In the genomic region with DNA sequence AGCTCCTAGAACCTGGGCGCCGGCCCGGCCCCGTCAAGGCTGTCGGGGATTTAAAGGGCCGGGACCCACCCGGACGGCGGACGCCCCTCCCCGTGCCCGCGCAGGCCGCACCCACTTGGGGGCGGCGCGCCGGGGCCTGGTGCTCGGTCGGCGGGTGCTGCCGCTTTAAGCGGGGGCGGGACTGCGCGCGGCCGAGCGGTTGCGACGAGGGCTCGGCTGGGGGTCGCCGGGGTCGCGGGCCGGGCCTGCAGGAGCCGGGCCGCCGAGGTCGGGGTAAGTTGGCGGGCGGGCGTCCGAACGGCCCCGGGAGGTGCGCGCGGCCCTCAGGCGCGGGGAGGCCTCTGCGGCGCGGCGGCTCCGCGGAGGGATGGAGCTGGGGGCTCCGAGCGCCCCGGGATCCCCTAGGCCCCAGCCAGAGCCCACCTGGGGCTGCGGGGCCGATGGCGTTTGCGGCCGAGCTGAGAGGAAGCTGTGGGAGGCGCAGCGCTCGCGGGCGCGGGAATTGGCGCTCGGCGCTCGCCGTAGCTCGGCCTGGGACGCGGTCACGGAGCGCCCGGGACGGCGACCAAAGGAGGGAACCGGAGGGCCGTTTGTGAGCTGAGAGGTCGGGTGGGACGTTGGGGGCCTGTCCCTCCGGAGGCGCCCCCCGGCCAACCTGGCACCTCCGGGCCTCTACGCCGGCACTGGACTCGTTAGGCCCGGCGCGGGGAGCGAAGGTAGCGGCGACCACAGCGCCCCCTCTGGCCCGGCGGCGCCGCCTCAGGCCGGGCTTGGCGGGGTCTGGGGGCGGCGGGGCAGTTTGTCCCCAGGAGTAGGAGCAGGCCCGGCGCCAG, we compare ENCODE assay signal across 8 cellular contexts. TPM values are rescaled to one million over a fixed set of nuclear protein-coding genes. Genes with fewer than 3 reads are reported as not detected.
DNase-seq lines count a peak whose midpoint lies in the region; ATAC-seq and TF ChIP-seq lines count a peak whose summit lies in the region.

A gene (plus strand): TSS at position 168 of the 833 bp plus-strand sequence. CDS start 2,619 bp downstream, outside the sequence.

- POLR2A ChIA-PET in activated CD8-positive, alpha-beta T cell treated with anti-CD3 and anti-CD28 coated beads, Interleukin-2, amount 10 ng/mL, durations not matched to agents 7 days and 5 days (lab: Charles Lee): interaction anchor here (0.8 to 1.4 kb wide), 3 partner anchors 12 to 1033 kb away, joined by 3 to 6 read pairs (median 3); no protein-coding TSS in a partner anchor

- H3K27ac Mint-ChIP-seq in activated CD8-positive, alpha-beta T cell treated with anti-CD3 and anti-CD28 coated beads, Interleukin-2, amount 10 ng/mL, durations not matched to agents 7 days and 5 days: peak within 1 kb of the TSS; percentile 95

- H3K9me3 Mint-ChIP-seq in activated CD8-positive, alpha-beta T cell treated with anti-CD3 and anti-CD28 coated beads, Interleukin-2, amount 10 ng/mL, durations not matched to agents 7 days and 5 days (ENCODE audit: insufficient read depth): no peaks in the 10 kb centered on the region

- CTCF ChIA-PET in activated CD8-positive, alpha-beta T cell treated with anti-CD3 and anti-CD28 coated beads, Interleukin-2, amount 10 ng/mL, durations not matched to agents 7 days and 5 days (lab: Charles Lee): interaction anchor here (0.7 to 1.3 kb wide), 9 partner anchors 10 to 1040 kb away, joined by 3 to 5 read pairs (median 3); a partner anchor contains a TSS

- DNase-seq in AG09309 (ENCODE audit: low read depth) (no peak), NCI-H446 (lab: John Stamatoyannopoulos, UW) (peak; percentile 36 to 67), medulla oblongata (ENCODE audit: extremely low spot score) (peak; percentile 49)
- DNase-seq in activated CD8-positive, alpha-beta T cell treated with anti-CD3 and anti-CD28 coated beads, Interleukin-2, amount 10 ng/mL, durations not matched to agents 7 days and 5 days: peak; percentile 75
- peak; percentile 59 for DNase-seq in effector CD8-positive, alpha-beta T cell (lab: John Stamatoyannopoulos, UW)
- DNase-seq in stimulated activated CD8-positive, alpha-beta memory T cell treated with anti-CD3 and anti-CD28 coated beads, Interleukin-12 subunit alpha, Interleukin-12 subunit beta, amount 100 ng/mL, for 1 hour (ENCODE audit: low read depth): peak; percentile 39

- peaks cover 2% of the 10 kb centered on the region for H3K27me3 Mint-ChIP-seq in activated CD8-positive, alpha-beta T cell treated with anti-CD3 and anti-CD28 coated beads, Interleukin-2, amount 10 ng/mL, durations not matched to agents 7 days and 5 days (ENCODE audit: low read depth)

- TF ChIP-seq CTCF in AG09309 (IDR thresholded peaks at IDR 0.05; ENCODE audit: control insufficient read depth, insufficient read depth, low read depth, low read length, missing control alignments): peak; percentile 69

- peak within 1 kb of the TSS; percentile 93 for H3K4me3 Mint-ChIP-seq in activated CD8-positive, alpha-beta T cell treated with anti-CD3 and anti-CD28 coated beads, Interleukin-2, amount 10 ng/mL, durations not matched to agents 7 days and 5 days

- peak; percentile 37 for TF ChIP-seq POLR2A in GM18526 (IDR thresholded peaks at IDR 0.05; ENCODE audit: extremely low read depth, insufficient read length)

- H3K36me3 Mint-ChIP-seq in activated CD8-positive, alpha-beta T cell treated with anti-CD3 and anti-CD28 coated beads, Interleukin-2, amount 10 ng/mL, durations not matched to agents 7 days and 5 days (ENCODE audit: low read depth): peaks cover 22% of the 10 kb centered on the region

- peaks cover 13% of the 10 kb centered on the region for H3K4me1 Mint-ChIP-seq in activated CD8-positive, alpha-beta T cell treated with anti-CD3 and anti-CD28 coated beads, Interleukin-2, amount 10 ng/mL, durations not matched to agents 7 days and 5 days (ENCODE audit: low read depth)

- H3K4me3 ChIP-seq in AG09309 (ENCODE audit: control insufficient read depth, low read depth, low read length): peak within 1 kb of the TSS; percentile 74

- peak; percentile 60 for ATAC-seq in HG03066 (IDR thresholded peaks at IDR 0.05; ENCODE audit: low read depth, unreplicated experiment)
- peak; percentile 75 for ATAC-seq in activated CD8-positive, alpha-beta T cell treated with anti-CD3 and anti-CD28 coated beads, Interleukin-2, amount 10 ng/mL, durations not matched to agents 7 days and 5 days

RNA-seq across cellular contexts. Expression of the gene that starts here (rescaled TPM):
- total RNA-seq in activated CD8-positive, alpha-beta T cell treated with anti-CD3 and anti-CD28 coated beads, Interleukin-2, amount 10 ng/mL, durations not matched to agents 7 days and 5 days: 10 to 100 TPM; 61.0 to 64.5 TPM
